In genomic region chr10:88991900-88992237, GRCh38 we compare ENCODE assay signal across 7 cellular contexts. TPM values are rescaled to one million over a fixed set of nuclear protein-coding genes. Genes with fewer than 3 reads are reported as not detected.
DNase-seq lines count a peak whose midpoint lies in the region; TF ChIP-seq lines count a peak whose summit lies in the region.

No MANE protein-coding gene starts in this region.

- no peak overlapping the region for H3K27ac ChIP-seq in SJCRH30
- H3K27ac ChIP-seq in sigmoid colon = peak overlapping the region; percentile 87 to 98 (median 93)

- H3K4me3 ChIP-seq in H7 (ENCODE audit: insufficient read depth, low read depth, low read length) (peak overlapping the region; percentile 64), SJCRH30 (peak overlapping the region; percentile 59), fibroblast of mammary gland (ENCODE audit: control insufficient read depth, low read depth, low read length) (peak overlapping the region; percentile 91), sigmoid colon (peak overlapping the region; percentile 72 to 88 (median 78))

- WGBS in sigmoid colon, 2 donors = 2 to 13% methylated on average over 6 of the region's 6 CpGs

- TF ChIP-seq EP300 in sigmoid colon (IDR thresholded peaks at IDR 0.05) = no peak

- H3K27me3 ChIP-seq in H7 (ENCODE audit: control insufficient read depth, insufficient read depth, low read length) (peaks cover 33% of the 10 kb centered on the region), SJCRH30 (no peaks in the 10 kb centered on the region; the same call in 1 of the 2 replicates), sigmoid colon (no peaks in the 10 kb centered on the region)

- TF ChIP-seq CTCF in fibroblast of mammary gland (conservative IDR thresholded peaks at IDR 0.05; ENCODE audit: control insufficient read depth, insufficient read depth, low read depth, low read length) (no peak), sigmoid colon (IDR thresholded peaks at IDR 0.05) (no peak)

- TF ChIP-seq POLR2A in sigmoid colon (IDR thresholded peaks at IDR 0.05) = no peak

- intact Hi-C loops in sigmoid colon (cut with DNase I) = loop anchor here (5.0 kb wide), 1 partner anchor 155 kb away; no protein-coding TSS in a partner anchor

- H3K9me3 ChIP-seq in SJCRH30 (replicated peaks) (no peaks in the 10 kb centered on the region), sigmoid colon (no peaks in the 10 kb centered on the region)

- H3K4me1 ChIP-seq in SJCRH30 (no peaks in the 10 kb centered on the region), sigmoid colon (peaks cover 0 to 55% (median 24%) of the 10 kb centered on the region in 4 donors)

- H3K36me3 ChIP-seq in H7 (replicated peaks; ENCODE audit: control insufficient read depth, insufficient read depth, low read length) (no peaks in the 10 kb centered on the region), SJCRH30 (no peaks in the 10 kb centered on the region), sigmoid colon (no peaks in the 10 kb centered on the region)

- DNase-seq in H7 (no peak), SJCRH30 (no peak), fibroblast of mammary gland (ENCODE audit: low read depth) (no peak), sigmoid colon (no peak), COLO668 (lab: John Stamatoyannopoulos, UW; ENCODE audit: unreplicated experiment) (no peak), superior temporal gyrus (ENCODE audit: extremely low spot score) (no peak), dermis blood vessel endothelial cell (no peak)

RNA-seq across cellular contexts. Expression of gene FAS, which starts 1.3 kb away (rescaled TPM):
- 0.14 TPM in 1 of 2 replicates, not detected in the other for total RNA-seq in H7 (2014; rRNA removed; shearing (Covaris generic))
- total RNA-seq in SJCRH30 (2014; rRNA removed; shearing (Covaris generic)) = 0.48 and 0.75 TPM in 2 replicates
- total RNA-seq in sigmoid colon = 10 to 100 TPM; 14.3 to 44.6 (median 22.1) TPM
- polyA plus RNA-seq in sigmoid colon = 10 to 100 TPM in 2 of 3 donors, 1 to 10 TPM in 1; 7.6 to 18.8 (median 11.4) TPM
- 16.5 and 19.2 TPM in 2 replicates for total RNA-seq in dermis blood vessel endothelial cell

RNA-seq across cellular contexts. Expression of gene ACTA2, which starts 39.3 kb away (rescaled TPM):
- total RNA-seq in H7 (2014; rRNA removed; shearing (Covaris generic)) = not detected in 2 replicates
- total RNA-seq in SJCRH30 (2014; rRNA removed; shearing (Covaris generic)) = 0.48 and 0.95 TPM in 2 replicates
- 1,000 to 10,000 TPM; 2,072 to 5,444 (median 3,070) TPM for total RNA-seq in sigmoid colon
- polyA plus RNA-seq in sigmoid colon = 100 to 1,000 TPM in 1 of 3 donors, 10 to 100 TPM in 2; 43.7 to 237 (median 78.1) TPM
- total RNA-seq in dermis blood vessel endothelial cell = 13.1 and 25.5 TPM in 2 replicates

Comparison
In these comparisons a context has a peak if more than half of its experiments do, and no peak if none do; other contexts are left out.
1. RNA of gene ACTA2, which starts 39.3 kb away (total RNA-seq): 2,072 to 5,444 TPM in sigmoid colon; 13.1 to 25.5 TPM in dermis blood vessel endothelial cell, 0.48 to 0.95 TPM in SJCRH30 and not detected in H7; every median in the first group is over 10 times any median in the second.
2. Peak in every context shown above with its lines, with median percentiles within 50 percentile points of each other: H3K4me3 ChIP-seq.